ENCODE assay signal across 8 cellular contexts in the genomic region with DNA sequence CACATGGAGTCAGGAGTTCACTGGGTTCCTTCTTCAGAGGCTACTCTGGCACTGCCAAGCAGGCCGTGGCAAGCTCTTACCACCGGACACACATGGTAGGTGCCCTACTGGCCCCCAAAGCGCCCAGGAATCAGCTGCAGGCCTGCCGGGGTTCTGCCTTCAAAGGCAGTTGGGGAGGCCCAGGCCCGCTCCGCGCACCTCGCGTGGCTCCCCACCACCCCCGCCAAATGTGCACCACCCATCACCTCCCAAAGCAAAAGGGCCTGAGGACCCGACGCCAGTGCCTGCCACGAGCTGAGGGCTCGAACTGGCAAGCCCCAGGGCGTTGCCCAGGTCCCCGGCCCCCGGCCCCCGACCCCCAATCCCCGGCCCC. TPM values are rescaled to one million over a fixed set of nuclear protein-coding genes. Genes with fewer than 3 reads are reported as not detected.
A peak's percentile ranks its signal among the peaks of the same experiment; 100 is the strongest.
DNase-seq lines count a peak whose midpoint lies in the region; ATAC-seq and TF ChIP-seq lines count a peak whose summit lies in the region.

No MANE protein-coding gene starts in this region.

- no peaks in the 10 kb centered on the region for H3K27me3 ChIP-seq in ascending aorta

- H3K27ac ChIP-seq in ascending aorta = no peak overlapping the region

- H3K4me1 Mint-ChIP-seq in T-helper 2 cell treated with Interferon-gamma antibody and Interleukin-4, amounts not matched to agents 5 μg/mL and 100 μg/mL, for 36 hours (ENCODE audit: low read depth) = peaks cover 8% of the 10 kb centered on the region
- peaks cover 19% of the 10 kb centered on the region for H3K4me1 Mint-ChIP-seq in stimulated activated memory B cell treated with anti-CD40 and anti-IgM and Interleukin-4, amounts not matched to agents 10 μg/mL and 1 μg/mL and 100 μg/mL, for 72 hours

- intact Hi-C loops in ascending aorta (cut with DNase I) = loop anchor here (5.0 kb wide), 3 partner anchors 103 to 143 kb away; a partner anchor contains a TSS

- no peaks in the 10 kb centered on the region for H3K9me3 Mint-ChIP-seq in T-helper 2 cell treated with Interferon-gamma antibody and Interleukin-4, amounts not matched to agents 5 μg/mL and 100 μg/mL, for 36 hours
- H3K9me3 Mint-ChIP-seq in stimulated activated memory B cell treated with anti-CD40 and anti-IgM and Interleukin-4, amounts not matched to agents 10 μg/mL and 1 μg/mL and 100 μg/mL, for 72 hours = no peaks in the 10 kb centered on the region

- H3K36me3 ChIP-seq in ascending aorta = no peaks in the 10 kb centered on the region

- H3K27ac Mint-ChIP-seq in T-helper 2 cell treated with Interferon-gamma antibody and Interleukin-4, amounts not matched to agents 5 μg/mL and 100 μg/mL, for 36 hours = no peak overlapping the region
- H3K27ac Mint-ChIP-seq in stimulated activated memory B cell treated with anti-CD40 and anti-IgM and Interleukin-4, amounts not matched to agents 10 μg/mL and 1 μg/mL and 100 μg/mL, for 72 hours = no peak overlapping the region

- H3K4me3 Mint-ChIP-seq in T-helper 2 cell treated with Interferon-gamma antibody and Interleukin-4, amounts not matched to agents 5 μg/mL and 100 μg/mL, for 36 hours = peak overlapping the region; percentile 35
- H3K4me3 Mint-ChIP-seq in stimulated activated memory B cell treated with anti-CD40 and anti-IgM and Interleukin-4, amounts not matched to agents 10 μg/mL and 1 μg/mL and 100 μg/mL, for 72 hours = peak overlapping the region; percentile 46

- DNase-seq in T-helper 2 cell treated with Interferon-gamma antibody and Interleukin-4, amounts not matched to agents 5 μg/mL and 100 μg/mL, for 36 hours (ENCODE audit: low spot score) = no peak
- no peak for DNase-seq in T-helper 2 cell
- no peak for DNase-seq in ascending aorta (ENCODE audit: low spot score in 2 of 2)
- DNase-seq in left lobe of liver (ENCODE audit: low spot score) = no peak
- no peak for DNase-seq in G401 (ENCODE audit: low spot score)
- DNase-seq in cerebellar cortex (ENCODE audit: low spot score) = no peak

- H3K4me1 ChIP-seq in ascending aorta = peaks cover 3 to 8% of the 10 kb centered on the region in 2 donors

- TF ChIP-seq CTCF in ascending aorta (IDR thresholded peaks at IDR 0.05) = no peak

- H3K36me3 Mint-ChIP-seq in T-helper 2 cell treated with Interferon-gamma antibody and Interleukin-4, amounts not matched to agents 5 μg/mL and 100 μg/mL, for 36 hours (ENCODE audit: low read depth) = no peaks in the 10 kb centered on the region
- H3K36me3 Mint-ChIP-seq in stimulated activated memory B cell treated with anti-CD40 and anti-IgM and Interleukin-4, amounts not matched to agents 10 μg/mL and 1 μg/mL and 100 μg/mL, for 72 hours = no peaks in the 10 kb centered on the region

- ATAC-seq in left lobe of liver = peak; percentile 16
- ATAC-seq in stimulated activated memory B cell treated with anti-CD40 and anti-IgM and Interleukin-4, amounts not matched to agents 10 μg/mL and 1 μg/mL and 100 μg/mL, for 72 hours = peak; percentile 6
- ATAC-seq in HG02852 (IDR thresholded peaks at IDR 0.05; ENCODE audit: unreplicated experiment) = no peak

- H3K27me3 Mint-ChIP-seq in T-helper 2 cell treated with Interferon-gamma antibody and Interleukin-4, amounts not matched to agents 5 μg/mL and 100 μg/mL, for 36 hours (ENCODE audit: low read depth) = peaks cover 21% of the 10 kb centered on the region
- H3K27me3 Mint-ChIP-seq in stimulated activated memory B cell treated with anti-CD40 and anti-IgM and Interleukin-4, amounts not matched to agents 10 μg/mL and 1 μg/mL and 100 μg/mL, for 72 hours = no peaks in the 10 kb centered on the region

- H3K4me3 ChIP-seq in ascending aorta = peak overlapping the region; percentile 76 to 98

- in situ Hi-C loops in G401 (cut with HindIII; ENCODE audit: low sequenced_read_pairs) = no loop called here

- H3K9me3 ChIP-seq in ascending aorta = no peaks in the 10 kb centered on the region

RNA-seq across cellular contexts. Expression of a gene that starts 0.7 kb away (rescaled TPM):
- total RNA-seq in ascending aorta (14.5 TPM), left lobe of liver (5.2 TPM)
- 21.9 and 24.6 TPM in 2 replicates for total RNA-seq in G401 (2014; rRNA removed; shearing (Covaris generic))
